8 cellular contexts compared by ENCODE assay signal in genomic region chrX:3450891-3451290, GRCh38.
DNase-seq lines count a peak whose midpoint lies in the region; ATAC-seq, FAIRE-seq and TF ChIP-seq lines count a peak whose summit lies in the region.
"Not testable (repeated sequence)": the region's sequence is repeated elsewhere in the genome, so short reads cannot be mapped to it uniquely, and the experiment has no call there.

No MANE protein-coding gene starts in this region.

- H2AFZ ChIP-seq in endothelial cell of umbilical vein (ENCODE audit: low read depth, low read length) = not testable (repeated sequence)

- not testable (repeated sequence) for H3K9me3 ChIP-seq in endothelial cell of umbilical vein (replicated peaks; ENCODE audit: control insufficient read depth, insufficient read depth, low read length); subcutaneous abdominal adipose tissue (ENCODE audit: control insufficient read depth in 5 of 5, low read length in 5 of 5)
- peaks cover 0 to 14% (median 0%) of the 10 kb centered on the region in 11 donors for H3K9me3 ChIP-seq in heart right ventricle

- POLR2A ChIA-PET in endothelial cell of umbilical vein (lab: Charles Lee) = not testable (repeated sequence)

- not testable (repeated sequence) for H3K9me1 ChIP-seq in endothelial cell of umbilical vein (replicated peaks; ENCODE audit: control insufficient read depth, extremely low read depth, insufficient read depth, low read length)

- H4K20me1 ChIP-seq in endothelial cell of umbilical vein (replicated peaks; ENCODE audit: control insufficient read depth, extremely low read depth, insufficient read depth, low read length) = not testable (repeated sequence)

- FAIRE-seq in endothelial cell of umbilical vein (lab: Jason Lieb, UNC) = peak; percentile 87

- not testable (repeated sequence) for BruUV-seq in endothelial cell of umbilical vein (replicated peaks; lab: Mats Ljungman, UMichigan)

- in situ Hi-C loops in astrocyte of the spinal cord (cut with HindIII; ENCODE audit: low sequenced_read_pairs) = not testable (repeated sequence)

- not testable (repeated sequence) for TF ChIP-seq POLR2A in endothelial cell of umbilical vein (IDR thresholded peaks at IDR 0.05; ENCODE audit: low read depth, low read length)

- CTCF ChIA-PET in endothelial cell of umbilical vein (lab: Charles Lee) = not testable (repeated sequence)

- H3K4me2 ChIP-seq in endothelial cell of umbilical vein (ENCODE audit: insufficient read depth, low read length) = not testable (repeated sequence)

- dilution Hi-C loops in endothelial cell of umbilical vein (cut with MboI; ENCODE audit: extremely low pct_ligation_motif_present, low sequenced_read_pairs) = not testable (repeated sequence)

- not testable (repeated sequence) for H3K4me1 ChIP-seq in endothelial cell of umbilical vein (ENCODE audit: control insufficient read depth, extremely low read depth, insufficient read depth, low read length)
- H3K4me1 ChIP-seq in heart right ventricle (peaks cover 0 to 32% (median 8%) of the 10 kb centered on the region in 9 donors), subcutaneous abdominal adipose tissue (ENCODE audit: control insufficient read depth in 5 of 5, insufficient read depth in 5 of 5, low read length in 5 of 5) (peaks cover 7 to 48% (median 37%) of the 10 kb centered on the region in 5 donors)

- H3K79me2 ChIP-seq in endothelial cell of umbilical vein (ENCODE audit: control insufficient read depth, insufficient read depth, low read length) = not testable (repeated sequence)

- not testable (repeated sequence) for TF ChIP-seq CTCF in astrocyte of the spinal cord (IDR thresholded peaks at IDR 0.05; ENCODE audit: low read depth, low read length); endothelial cell of umbilical vein (IDR thresholded peaks at IDR 0.05; ENCODE audit: extremely low read depth in 1 of 2, insufficient read depth in 1 of 2, low read depth in 1 of 2, low read length in 2 of 2); heart right ventricle (IDR thresholded peaks at IDR 0.05); omental fat pad (IDR thresholded peaks at IDR 0.05)

- H3K27me3 ChIP-seq in endothelial cell of umbilical vein (ENCODE audit: control insufficient read depth in 2 of 2, insufficient read depth in 2 of 2, low read length in 2 of 2); heart right ventricle; subcutaneous abdominal adipose tissue (ENCODE audit: control insufficient read depth in 5 of 5, insufficient read depth in 4 of 5, low read length in 5 of 5): not testable (repeated sequence)

- peak in 7 of 8 donors; percentile 33 to 87 (median 75) for ATAC-seq in heart right ventricle
- peak; percentile 60 for ATAC-seq in omental fat pad (ENCODE audit: low FRiP score)

- H3K36me3 ChIP-seq in endothelial cell of umbilical vein (ENCODE audit: control insufficient read depth in 2 of 2, extremely low read depth in 1 of 2, insufficient read depth in 2 of 2, low read length in 2 of 2); heart right ventricle; subcutaneous abdominal adipose tissue (ENCODE audit: control insufficient read depth in 5 of 5, insufficient read depth in 5 of 5, low read length in 5 of 5): not testable (repeated sequence)

- not testable (repeated sequence) for H3K4me3 ChIP-seq in astrocyte of the spinal cord (ENCODE audit: low read depth, low read length); endothelial cell of umbilical vein (replicated peaks in 1 of 3; ENCODE audit: insufficient read depth in 1 of 3, low read depth in 1 of 3, low read length in 3 of 3); heart right ventricle; subcutaneous abdominal adipose tissue (ENCODE audit: low read depth in 1 of 5, low read length in 5 of 5)

- H3K9ac ChIP-seq in endothelial cell of umbilical vein (replicated peaks; ENCODE audit: extremely low read depth, insufficient read depth, low read length); subcutaneous abdominal adipose tissue (ENCODE audit: low read length in 5 of 5): not testable (repeated sequence)

- intact Hi-C loops in endothelial cell of umbilical vein (cut with micrococcal nuclease); heart right ventricle (cut with DNase I): not testable (repeated sequence)

- DNase-seq in AG08395 (ENCODE audit: low spot score) (peak; percentile 45), EL (peak; percentile 3), NCI-H446 treated with DMSO at 0.1 percent for 48 hours (lab: John Stamatoyannopoulos, UW) (peak; percentile 74), astrocyte of the spinal cord (ENCODE audit: low read depth, low spot score) (peak; percentile 7)
- not testable (repeated sequence) for DNase-seq in endothelial cell of umbilical vein (ENCODE audit: low read depth, low spot score); heart right ventricle; omental fat pad (ENCODE audit: low spot score)

- not testable (repeated sequence) for H3K27ac ChIP-seq in endothelial cell of umbilical vein (ENCODE audit: insufficient read depth, low read depth, low read length)
- H3K27ac ChIP-seq in heart right ventricle (peak overlapping the region in 5 of 10 donors; percentile 43 to 80 (median 55)), subcutaneous abdominal adipose tissue (ENCODE audit: low read depth, low read length) (peak overlapping the region; percentile 69)

- WGBS in heart right ventricle, 2 donors = 32 to 47% methylated on average over 2 of the region's 2 CpGs
